24 cellular contexts compared by ENCODE assay signal in genomic region chr7:126228356-126229061, GRCh38.
DNase-seq lines count a peak whose midpoint lies in the region; ATAC-seq and TF ChIP-seq lines count a peak whose summit lies in the region.
"Had no signal": no experiment of that assay in that cellular context is flagged by ENCODE, and none has a peak within 500 bp of the region (broad histone marks: within the 10 kb centered on the region; RNA-seq: fewer than 3 reads in every experiment).

No MANE protein-coding gene starts in this region.

- no peak overlapping the region for H2BK12ac ChIP-seq in neuronal stem cell (ENCODE audit: low read length)

- no peak overlapping the region for H3K4ac ChIP-seq in neuronal stem cell (ENCODE audit: low read length)

- H3K27ac ChIP-seq in MM.1S (ENCODE audit: low read length) (peak overlapping the region; percentile 29; the same call in 1 of the 2 replicates), neuronal stem cell (replicated peaks; ENCODE audit: low read length) (no peak overlapping the region)
- H3K27ac ChIP-seq: HL-60, PC-9, SJCRH30 had no signal

- no peaks in the 10 kb centered on the region for H3K9me2 ChIP-seq in MM.1S (replicated peaks; ENCODE audit: insufficient read depth, low read length)

- peak overlapping the region; percentile 21; the same call in 1 of the 2 replicates for H3K4me3 ChIP-seq in MM.1S (ENCODE audit: low read length)
- H3K4me3 ChIP-seq in neuronal stem cell (ENCODE audit: low read length in 2 of 2): no peak overlapping the region
- H3K4me3 ChIP-seq: GM23338, PC-9, SJCRH30 had no signal

- H3K9ac ChIP-seq in MM.1S (ENCODE audit: low read length): no peak overlapping the region
- no peak overlapping the region for H3K9ac ChIP-seq in neuronal stem cell (ENCODE audit: low read depth, low read length, poor library complexity)

- no peak for ATAC-seq in HG03159 (IDR thresholded peaks at IDR 0.05; ENCODE audit: unreplicated experiment)
- ATAC-seq: GM23338, Right ventricle myocardium inferior, SK-N-SH treated with all-trans-retinoic acid at 6 μM for 48 hours had no signal

- H4K20me1 ChIP-seq in MM.1S (ENCODE audit: insufficient read depth, low read length): no peaks in the 10 kb centered on the region

- H4K91ac ChIP-seq in neuronal stem cell (ENCODE audit: low read depth, low read length, poor library complexity): no peak overlapping the region

- H3K23ac ChIP-seq in neuronal stem cell (ENCODE audit: low read depth, low read length, poor library complexity): no peak overlapping the region

- no peak overlapping the region for H2AK5ac ChIP-seq in neuronal stem cell (ENCODE audit: low read depth, low read length)

- H2BK120ac ChIP-seq in neuronal stem cell (ENCODE audit: low read depth, low read length): no peak overlapping the region

- H2AFZ ChIP-seq in MM.1S (ENCODE audit: low read length) (peak overlapping the region; percentile 2; the same call in 1 of the 2 replicates), neuronal stem cell (ENCODE audit: low read length) (no peak overlapping the region)
- H2AFZ ChIP-seq: GM23338, PC-9 had no signal

- H2BK15ac ChIP-seq in neuronal stem cell (ENCODE audit: low read length): no peak overlapping the region

- no peaks in the 10 kb centered on the region for H3K79me1 ChIP-seq in neuronal stem cell (ENCODE audit: low read depth, low read length)

- H3K36me3 ChIP-seq in MM.1S (replicated peaks; ENCODE audit: insufficient read depth, low read length) (no peaks in the 10 kb centered on the region), neuronal stem cell (replicated peaks in 1 of 2; ENCODE audit: control insufficient read depth in 2 of 2, insufficient read depth in 2 of 2, low read length in 2 of 2) (no peaks in the 10 kb centered on the region)
- H3K36me3 ChIP-seq: SJCRH30 had no signal

- TF ChIP-seq CTCF in MM.1S (IDR thresholded peaks at IDR 0.05; ENCODE audit: low read length): no peak

- DNase-seq in ELR (ENCODE audit: low read depth): peak; percentile 54
- peak; percentile 56 for DNase-seq in MM.1S
- peak; percentile 7 for DNase-seq in iPS-NIHi7 (ENCODE audit: extremely low spot score)
- peak; percentile 6 for DNase-seq in neuronal stem cell (ENCODE audit: low spot score)
- DNase-seq in SW480 (ENCODE audit: low spot score): no peak
- DNase-seq in anterior cingulate cortex (lab: John Stamatoyannopoulos, UW): no peak
- DNase-seq: H9; HFFc6; Kasumi-1; NCI-H1694 treated with DMSO at 0.1 percent for 48 hours; NCI-H2081; NCI-H2171 treated with DMSO at 0.1 percent for 48 hours; NCI-H345; NCI-H510A treated with DMSO at 0.1 percent for 48 hours; NCI-H748 treated with DMSO at 0.1 percent for 48 hours; NK-92 treated with Interleukin-12 subunit alpha and Interleukin-12 subunit beta, amount 100 ng/mL, for 24 hours; PC-9; SJCRH30; T-helper 2 cell had no signal

- H3K4me2 ChIP-seq in MM.1S (ENCODE audit: low read depth, low read length): peak overlapping the region; percentile 55
- H3K4me2 ChIP-seq in neuronal stem cell (ENCODE audit: insufficient read depth, low read length, poor library complexity, severe bottlenecking): no peak overlapping the region
- H3K4me2 ChIP-seq: GM23338, PC-9 had no signal

- no peak overlapping the region for H2BK5ac ChIP-seq in neuronal stem cell (ENCODE audit: low read length)

- no peak overlapping the region for H4K8ac ChIP-seq in neuronal stem cell (ENCODE audit: low read depth, low read length)

- peaks cover 12% of the 10 kb centered on the region for H3K4me1 ChIP-seq in MM.1S (ENCODE audit: low read length)
- H3K4me1 ChIP-seq in neuronal stem cell (ENCODE audit: control insufficient read depth in 2 of 2, insufficient read depth in 1 of 2, low read depth in 1 of 2, low read length in 2 of 2): peaks cover 0 to 6% of the 10 kb centered on the region in 2 donors
- H3K4me1 ChIP-seq: SJCRH30 had no signal

- WGBS in neuronal stem cell (ENCODE audit: extremely low coverage in 2 of 2, insufficient read length in 2 of 2, insufficient replicate concordance in 1 of 2), 2 donors: no CpG with 5 or more reads among the region's 4 CpGs

- no peaks in the 10 kb centered on the region for H3K27me3 ChIP-seq in MM.1S (replicated peaks; ENCODE audit: insufficient read depth, low read length)
- H3K27me3 ChIP-seq in neuronal stem cell (ENCODE audit: control insufficient read depth in 3 of 3, insufficient read depth in 3 of 3, low read depth in 1 of 3, low read length in 3 of 3): no peaks in the 10 kb centered on the region
- H3K27me3 ChIP-seq: SJCRH30 had no signal

- H3K9me3 ChIP-seq in MM.1S (replicated peaks; ENCODE audit: insufficient read depth, low read length) (no peaks in the 10 kb centered on the region), neuronal stem cell (replicated peaks in 1 of 2; ENCODE audit: control insufficient read depth in 2 of 2, insufficient read depth in 1 of 2, low read depth in 1 of 2, low read length in 2 of 2) (no peaks in the 10 kb centered on the region)
- H3K9me3 ChIP-seq: SJCRH30 had no signal

- H3K14ac ChIP-seq in neuronal stem cell (ENCODE audit: low read length): no peak overlapping the region

- H3F3A ChIP-seq in MM.1S (ENCODE audit: insufficient read depth, low read length): peaks cover 5% of the 10 kb centered on the region; the same call in 1 of the 2 replicates

- no peaks in the 10 kb centered on the region for H3K79me2 ChIP-seq in MM.1S (ENCODE audit: low read length)

- H3K18ac ChIP-seq in neuronal stem cell (ENCODE audit: low read length): no peak overlapping the region

Comparison
In these comparisons a context has a peak if more than half of its experiments do, and no peak if none do; other contexts are left out.
1. DNase-seq: peak in ELR (single experiment), MM.1S (single experiment), iPS-NIHi7 (single experiment) and neuronal stem cell (single experiment); none in SW480 (single experiment) and anterior cingulate cortex (0 of 58).